In the genomic region with DNA sequence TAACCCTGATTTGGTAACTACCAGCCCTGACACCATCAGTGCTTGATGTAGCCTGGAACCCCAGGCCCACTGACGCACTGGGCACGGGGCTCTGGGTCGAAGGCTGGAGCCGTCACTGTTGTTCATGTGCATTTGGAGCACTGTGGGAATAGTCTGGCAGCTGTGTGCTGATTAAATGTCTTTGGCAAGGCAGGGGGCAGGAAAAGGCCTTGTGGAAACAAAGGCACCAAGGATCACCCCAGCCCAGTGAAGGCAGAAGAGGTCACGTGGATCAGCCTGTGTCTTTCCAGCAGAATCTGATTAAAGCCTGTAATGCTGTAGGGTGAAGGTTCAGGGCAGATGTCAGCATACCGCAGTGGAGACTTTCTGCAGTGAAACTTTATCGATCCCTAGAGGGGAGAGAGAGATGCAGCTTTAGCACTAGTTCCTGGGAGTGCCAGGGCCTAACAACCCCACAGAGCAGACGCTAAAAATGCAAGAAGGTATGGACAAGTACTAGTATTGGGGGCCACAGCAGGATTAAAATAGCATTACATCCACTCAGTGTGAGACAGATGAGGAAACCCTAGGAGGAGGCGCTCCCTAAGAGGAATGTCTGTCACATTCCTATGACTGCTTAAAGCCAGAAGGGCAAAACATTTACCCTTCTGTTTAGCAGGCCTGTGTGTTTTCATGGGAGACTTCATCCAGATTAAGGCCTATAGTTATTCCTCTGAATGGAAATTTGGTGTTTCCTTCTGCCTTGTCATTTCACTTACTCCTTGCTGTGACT, we compare ENCODE assay signal across 16 cellular contexts. TPM values are rescaled to one million over a fixed set of nuclear protein-coding genes. Genes with fewer than 3 reads are reported as not detected.
A peak's percentile ranks its signal among the peaks of the same experiment; 100 is the strongest.
DNase-seq lines count a peak whose midpoint lies in the region; TF ChIP-seq lines count a peak whose summit lies in the region.
"Had no signal": no experiment of that assay in that cellular context is flagged by ENCODE, and none has a peak within 500 bp of the region (broad histone marks: within the 10 kb centered on the region; RNA-seq: fewer than 3 reads in every experiment).

No MANE protein-coding gene starts in this region.

- intact Hi-C loops in dorsolateral prefrontal cortex (cut with DNase I) (no loop called here), esophagus muscularis mucosa (cut with DNase I) (no loop called here), mammary epithelial cell (cut with micrococcal nuclease) (no loop called here)

- H3K79me2 ChIP-seq in mesendoderm (ENCODE audit: control insufficient read depth, insufficient read depth, low read length), result no peaks in the 10 kb centered on the region
- H3K79me2 ChIP-seq in mammary epithelial cell (ENCODE audit: insufficient read depth, low read length), result peaks cover 13% of the 10 kb centered on the region

- TF ChIP-seq EP300 in esophagus muscularis mucosa (IDR thresholded peaks at IDR 0.05), result no peak

- WGBS in mesendoderm (ENCODE audit: extremely low coverage, insufficient coverage, low lambda C conversion rate), result no CpG with 5 or more reads among the region's 9 CpGs
- 92% methylated on average over 9 of the region's 9 CpGs for WGBS in esophagus muscularis mucosa
- WGBS in mammary epithelial cell (ENCODE audit: low coverage, missing lambda C conversion rate), result 97% methylated on average over 9 of the region's 9 CpGs

- in situ Hi-C loops in mammary epithelial cell (cut with MboI; ENCODE audit: low sequenced_read_pairs in 2 of 2), result loop anchor here in 1 of 2 donors (25.0 kb wide), 1 partner anchor 309 kb away; the partner anchor contains the start of genes CCL3L1, CCL3L3 and TBC1D3B

- no peak overlapping the region for H4K5ac ChIP-seq in mesendoderm (ENCODE audit: low read length)

- BruUV-seq in mammary epithelial cell (replicated peaks; lab: Mats Ljungman, UMichigan), result no TSS peak

- no peak overlapping the region for H3K56ac ChIP-seq in mesendoderm (ENCODE audit: low read length)

- H3K18ac ChIP-seq in mesendoderm (ENCODE audit: low read length), result no peak overlapping the region

- H2AK5ac ChIP-seq in mesendoderm (ENCODE audit: low read length), result no peak overlapping the region

- no peak overlapping the region for H3K9ac ChIP-seq in mesendoderm (ENCODE audit: low read length)
- no peak overlapping the region for H3K9ac ChIP-seq in mammary epithelial cell (ENCODE audit: insufficient read depth, low read length)

- no peaks in the 10 kb centered on the region for H3K27me3 ChIP-seq in dorsolateral prefrontal cortex
- H3K27me3 ChIP-seq in mesendoderm (ENCODE audit: insufficient read depth, low read length, poor library complexity), result no peaks in the 10 kb centered on the region
- no peaks in the 10 kb centered on the region for H3K27me3 ChIP-seq in esophagus muscularis mucosa
- no peaks in the 10 kb centered on the region for H3K27me3 ChIP-seq in mammary epithelial cell (ENCODE audit: insufficient read depth, low read length)
- H3K27me3 ChIP-seq: upper lobe of right lung had no signal

- H3K4me2 ChIP-seq in mesendoderm (ENCODE audit: low read length), result no peak overlapping the region
- H3K4me2 ChIP-seq in mammary epithelial cell (ENCODE audit: insufficient read depth, low read depth, low read length), result no peak overlapping the region

- H4K8ac ChIP-seq in mesendoderm (ENCODE audit: low read depth, low read length), result no peak overlapping the region

- DNase-seq in AG08396 (ENCODE audit: low spot score), result peak; percentile 46
- peak in 4 of 10 donors; percentile 39 to 65 (median 48) for DNase-seq in dorsolateral prefrontal cortex
- peak; percentile 73 for DNase-seq in mesendoderm
- no peak for DNase-seq in esophagus muscularis mucosa (ENCODE audit: extremely low spot score)
- no peak for DNase-seq in kidney tubule cell (ENCODE audit: low spot score)
- DNase-seq in mammary epithelial cell, result no peak
- DNase-seq in mucosa of gallbladder (ENCODE audit: low spot score), result no peak
- DNase-seq: AML-193; DND-41; NCI-H1105; NCI-H510A; stimulated activated CD8-positive, alpha-beta memory T cell treated with anti-CD3 and anti-CD28 coated beads, Interleukin-4, amount 100 ng/mL, for 48 hours; upper lobe of right lung had no signal

- no peak overlapping the region for H3K4ac ChIP-seq in mesendoderm (ENCODE audit: low read depth, low read length)

- H3K4me1 ChIP-seq in HEK293 (ENCODE audit: control insufficient read depth, insufficient read depth, low read length) (no peaks in the 10 kb centered on the region), mesendoderm (ENCODE audit: control insufficient read depth, low read depth, low read length) (no peaks in the 10 kb centered on the region), esophagus muscularis mucosa (peaks cover 0 to 4% (median 2%) of the 10 kb centered on the region in 4 donors), mammary epithelial cell (ENCODE audit: insufficient read depth, low read length) (no peaks in the 10 kb centered on the region)
- H3K4me1 ChIP-seq: upper lobe of right lung had no signal

- no peak for TF ChIP-seq CTCF in HEK293 (tag by site-specific recombination; IDR thresholded peaks at IDR 0.05)
- peak in 1 of 56 donors; percentile 35 for TF ChIP-seq CTCF in dorsolateral prefrontal cortex (IDR thresholded peaks at IDR 0.05 in 54 of 56, conservative IDR thresholded peaks at IDR 0.05 in 2 of 56; ENCODE audit: low read depth in 1 of 56, partially characterized antibody in 56 of 56)
- TF ChIP-seq CTCF in esophagus muscularis mucosa (IDR thresholded peaks at IDR 0.05), result no peak
- TF ChIP-seq CTCF in mammary epithelial cell (conservative IDR thresholded peaks at IDR 0.05 in 1 of 2, IDR thresholded peaks at IDR 0.05 in 1 of 2; ENCODE audit: extremely low read depth in 1 of 2, insufficient read depth in 1 of 2, low read depth in 1 of 2, low read length in 2 of 2), result no peak

- no peak for TF ChIP-seq POLR2A in esophagus muscularis mucosa (IDR thresholded peaks at IDR 0.05; ENCODE audit: low read depth)

- dilution Hi-C loops in mammary epithelial cell (cut with HindIII; ENCODE audit: low sequenced_read_pairs), result no loop called here

- peaks cover 49 to 97% of the 10 kb centered on the region in 2 experiments for H3K36me3 ChIP-seq in HEK293 (ENCODE audit: control insufficient read depth in 2 of 2, insufficient read depth in 1 of 2, low read length in 2 of 2)
- H3K36me3 ChIP-seq in mesendoderm (ENCODE audit: control insufficient read depth, insufficient read depth, low read length), result peaks cover 14% of the 10 kb centered on the region
- peaks cover 47 to 92% (median 80%) of the 10 kb centered on the region in 4 donors for H3K36me3 ChIP-seq in esophagus muscularis mucosa
- peaks cover 45% of the 10 kb centered on the region for H3K36me3 ChIP-seq in mammary epithelial cell (ENCODE audit: insufficient read depth, low read length)

- H3K27ac ChIP-seq in HEK293 (ENCODE audit: extremely low read depth, low read depth, low read length) (no peak overlapping the region), dorsolateral prefrontal cortex (peak overlapping the region in 53 of 59 donors; percentile 2 to 85 (median 70)), mesendoderm (ENCODE audit: low read depth, low read length) (peak overlapping the region; percentile 7), esophagus muscularis mucosa (replicated peaks in 1 of 4) (no peak overlapping the region), mammary epithelial cell (ENCODE audit: insufficient read depth, low read depth, low read length) (no peak overlapping the region)
- H3K27ac ChIP-seq: epithelial cell of prostate, upper lobe of right lung had no signal

- H4K20me1 ChIP-seq in mammary epithelial cell (ENCODE audit: insufficient read depth, low read length), result no peaks in the 10 kb centered on the region

- no peak overlapping the region for H2AFZ ChIP-seq in mammary epithelial cell (ENCODE audit: low read depth, low read length)

- H2BK120ac ChIP-seq in mesendoderm (ENCODE audit: low read depth, low read length), result no peak overlapping the region

- H3K23ac ChIP-seq in mesendoderm (ENCODE audit: low read length), result no peak overlapping the region

- no peak overlapping the region for H2BK5ac ChIP-seq in mesendoderm (ENCODE audit: low read length)

- no peak overlapping the region for H2BK15ac ChIP-seq in mesendoderm (replicated peaks; ENCODE audit: low read depth)

- no peaks in the 10 kb centered on the region for H3K9me3 ChIP-seq in HEK293 (ENCODE audit: control insufficient read depth, insufficient read depth, low read depth, low read length)
- no peaks in the 10 kb centered on the region for H3K9me3 ChIP-seq in esophagus muscularis mucosa
- no peaks in the 10 kb centered on the region for H3K9me3 ChIP-seq in mammary epithelial cell (replicated peaks; ENCODE audit: insufficient read depth, low read length)
- H3K9me3 ChIP-seq: upper lobe of right lung had no signal

- H3K4me3 ChIP-seq in HEK293 (ENCODE audit: low read depth, low read length) (no peak overlapping the region), dorsolateral prefrontal cortex (no peak overlapping the region), mesendoderm (ENCODE audit: low read length) (no peak overlapping the region), esophagus muscularis mucosa (no peak overlapping the region), mammary epithelial cell (replicated peaks in 1 of 3; ENCODE audit: insufficient read depth in 1 of 3, low read depth in 2 of 3, low read length in 3 of 3) (no peak overlapping the region)
- H3K4me3 ChIP-seq: lung, upper lobe of right lung had no signal

- POLR2A ChIA-PET in HEK293 (lab: Yijun Ruan, JAX), result interaction anchor here (1.2 to 2.3 kb wide), 3 partner anchors 10 to 105 kb away, joined by 3 to 9 read pairs (median 3); partner anchors contain the start of genes GGNBP2, MRM1 and ZNHIT3

- peaks cover 6% of the 10 kb centered on the region for H3K79me1 ChIP-seq in mesendoderm (ENCODE audit: low read length)

- CTCF ChIA-PET in HEK293 (lab: Yijun Ruan, JAX), result interaction anchor here (2.1 kb wide), 1 partner anchor 347 kb away, joined by 9 read pairs; no protein-coding TSS in a partner anchor
- CTCF ChIA-PET in mammary epithelial cell (lab: Charles Lee; ENCODE audit: low non-redundant PET), result no interaction called here

RNA-seq across cellular contexts. Expression of gene ZNHIT3, which starts 9.7 kb away (rescaled TPM):
- 10 to 100 TPM; 26.6 to 61.2 (median 43.9) TPM for total RNA-seq in dorsolateral prefrontal cortex
- polyA plus RNA-seq in mesendoderm (2013, experiment 1 of 2), result 71.6 TPM
- polyA plus RNA-seq in mesendoderm (2013, experiment 2 of 2), result 69.6 TPM
- total RNA-seq in esophagus muscularis mucosa, result 10 to 100 TPM; 18.4 to 35.1 (median 25.8) TPM
- total RNA-seq in mammary epithelial cell, result 10 to 100 TPM; 20.3 to 30.3 TPM
- polyA plus RNA-seq in mammary epithelial cell, result 42.9 TPM
- polyA minus RNA-seq in mammary epithelial cell, result 0.21 TPM
- total RNA-seq in mucosa of gallbladder, result 26.8 TPM

RNA-seq across cellular contexts. Expression of gene MYO19, which starts 38.5 kb away (rescaled TPM):
- 10 to 100 TPM; 24.1 to 75.5 (median 48.2) TPM for total RNA-seq in dorsolateral prefrontal cortex
- polyA plus RNA-seq in mesendoderm (2013, experiment 1 of 2), result 59.6 TPM
- 63.2 TPM for polyA plus RNA-seq in mesendoderm (2013, experiment 2 of 2)
- total RNA-seq in esophagus muscularis mucosa, result 10 to 100 TPM; 29.5 to 68.1 (median 44.3) TPM
- total RNA-seq in mammary epithelial cell, result 100 to 1,000 TPM; 103 to 123 TPM
- 79.1 TPM for polyA plus RNA-seq in mammary epithelial cell
- polyA minus RNA-seq in mammary epithelial cell, result 171 TPM
- total RNA-seq in mucosa of gallbladder, result 46.2 TPM

RNA-seq across cellular contexts. Expression of gene PIGW, which starts 38.6 kb away (rescaled TPM):
- total RNA-seq in dorsolateral prefrontal cortex, result 1 to 10 TPM; 1.5 to 8.5 (median 4.2) TPM
- polyA plus RNA-seq in mesendoderm (2013, experiment 1 of 2), result 27.8 TPM
- 27.6 TPM for polyA plus RNA-seq in mesendoderm (2013, experiment 2 of 2)
- 1 to 10 TPM; 2.5 to 6.5 (median 4.4) TPM for total RNA-seq in esophagus muscularis mucosa
- 10 to 100 TPM; 10.2 to 15.6 TPM for total RNA-seq in mammary epithelial cell
- 5.8 TPM for polyA plus RNA-seq in mammary epithelial cell
- 8.3 TPM for polyA minus RNA-seq in mammary epithelial cell
- total RNA-seq in mucosa of gallbladder, result 2.7 TPM

RNA-seq across cellular contexts. Expression of gene GGNBP2, which starts 48.5 kb away (rescaled TPM):
- total RNA-seq in dorsolateral prefrontal cortex, result 100 to 1,000 TPM in 9 of 120 experiments, 10 to 100 TPM in 111; 67.4 to 110 (median 88.0) TPM
- 38.9 TPM for polyA plus RNA-seq in mesendoderm (2013, experiment 1 of 2)
- 38.1 TPM for polyA plus RNA-seq in mesendoderm (2013, experiment 2 of 2)
- total RNA-seq in esophagus muscularis mucosa, result 10 to 100 TPM; 41.6 to 55.8 (median 54.2) TPM
- 10 to 100 TPM; 44.2 to 81.9 TPM for total RNA-seq in mammary epithelial cell
- polyA plus RNA-seq in mammary epithelial cell, result 57.8 TPM
- 152 TPM for polyA minus RNA-seq in mammary epithelial cell
- 65.9 TPM for total RNA-seq in mucosa of gallbladder

Comparison
In these comparisons a context has a peak if more than half of its experiments do, and no peak if none do; other contexts are left out.
1. DNase-seq: peak in AG08396 (single experiment) and mesendoderm (single experiment); none in esophagus muscularis mucosa (single experiment), kidney tubule cell (single experiment), mammary epithelial cell (single experiment) and mucosa of gallbladder (single experiment).
2. H3K27ac ChIP-seq: peak in dorsolateral prefrontal cortex (53 of 59) and mesendoderm (single experiment); none in HEK293 (single experiment), esophagus muscularis mucosa (0 of 4) and mammary epithelial cell (single experiment).